Comparison of ENCODE assay signal across 28 cellular contexts in genomic region chr7:158067219-158067930, GRCh38.
DNase-seq lines count a peak whose midpoint lies in the region; ATAC-seq and TF ChIP-seq lines count a peak whose summit lies in the region.
"Had no signal": no experiment of that assay in that cellular context is flagged by ENCODE, and none has a peak within 500 bp of the region (broad histone marks: within the 10 kb centered on the region; RNA-seq: fewer than 3 reads in every experiment).

No MANE protein-coding gene starts in this region.

- H3K4me3 ChIP-seq in spleen = no peak overlapping the region
- H3K4me3 ChIP-seq: lower lobe of right lung, smooth muscle cell, thyroid gland had no signal

- H3K27ac Mint-ChIP-seq in T-helper 17 cell = no peak overlapping the region
- H3K27ac Mint-ChIP-seq: activated CD4-positive, alpha-beta memory T cell treated with anti-CD3 and anti-CD28 coated beads, Interleukin-2, amount 10 ng/mL, durations not matched to agents 7 days and 5 days; activated naive CD8-positive, alpha-beta T cell treated with anti-CD3 and anti-CD28 coated beads, Interleukin-2, amount 50 U/mL, for 24 hours; B cell; endodermal cell had no signal

- H3K9me3 ChIP-seq in spleen = peaks cover 0 to 13% (median 5%) of the 10 kb centered on the region in 8 donors
- H3K9me3 ChIP-seq in T-helper 17 cell (ENCODE audit: control insufficient read depth, low read length, poor library complexity, severe bottlenecking) = no peaks in the 10 kb centered on the region
- H3K9me3 ChIP-seq: lower lobe of right lung, thyroid gland had no signal

- H3K36me3 ChIP-seq in spleen = no peaks in the 10 kb centered on the region
- H3K36me3 ChIP-seq: lower lobe of right lung, thyroid gland had no signal

- H3K27ac ChIP-seq in spleen = no peak overlapping the region
- H3K27ac ChIP-seq: HL-60, lower lobe of right lung, thyroid gland had no signal

- TF ChIP-seq POLR2A in spleen (IDR thresholded peaks at IDR 0.05) = no peak

- 77 to 88% (median 81%) methylated on average over 24 to 28 of the region's 28 CpGs for WGBS in spleen, 5 donors

- intact Hi-C loops in spleen (cut with DNase I; ENCODE audit: low total_unique reads) = no loop called here

- no peak for TF ChIP-seq CTCF in spleen (IDR thresholded peaks at IDR 0.05 in 8 of 11, conservative IDR thresholded peaks at IDR 0.05 in 3 of 11)

- peaks cover 0 to 27% (median 0%) of the 10 kb centered on the region in 7 donors for H3K27me3 ChIP-seq in spleen (replicated peaks in 1 of 7)
- H3K27me3 ChIP-seq: thyroid gland had no signal

- H3K36me3 Mint-ChIP-seq in T-helper 17 cell (ENCODE audit: low read depth) = no peaks in the 10 kb centered on the region
- H3K36me3 Mint-ChIP-seq: naive thymus-derived CD8-positive, alpha-beta T cell had no signal

- DNase-seq in DMS79 treated with DMSO at 0.1 percent for 48 hours (lab: John Stamatoyannopoulos, UW) = peak; percentile 79
- DNase-seq in NCI-H69 (lab: John Stamatoyannopoulos, UW) = peak; percentile 56
- peak; percentile 83 for DNase-seq in mesenteric fat pad (ENCODE audit: low spot score)
- DNase-seq in spleen = peak; percentile 69
- no peak for DNase-seq in globus pallidus (ENCODE audit: low spot score)
- DNase-seq in T-helper 17 cell = no peak
- no peak for DNase-seq in hypothalamus (lab: John Stamatoyannopoulos, UW)
- DNase-seq: ACHN; activated CD4-positive, alpha-beta memory T cell treated with anti-CD3 and anti-CD28 coated beads, Interleukin-2, amount 10 ng/mL, durations not matched to agents 7 days and 5 days; activated CD4-positive, alpha-beta T cell treated with anti-CD3 and anti-CD28 coated beads for 1 hour; activated CD8-positive, alpha-beta memory T cell treated with anti-CD3 and anti-CD28 coated beads, Interleukin-2, amount 50 U/mL, for 4 hours; activated naive CD4-positive, alpha-beta T cell; activated naive CD8-positive, alpha-beta T cell treated with anti-CD3 and anti-CD28 coated beads, Interleukin-2, amount 50 U/mL, for 24 hours; dermis blood vessel endothelial cell; DMS153; endodermal cell; H7; lower lobe of right lung; MM.1S; NCI-H1105 treated with DMSO at 0.1 percent for 48 hours; NCI-H526 treated with DMSO at 0.1 percent for 48 hours; stimulated activated CD4-positive, alpha-beta T cell treated with anti-CD3 and anti-CD28 coated beads, Interleukin-1b, Interleukin-23, amount 100 ng/mL, for 48 hours; thyroid gland had no signal

- no peak overlapping the region for H3K4me3 Mint-ChIP-seq in T-helper 17 cell
- H3K4me3 Mint-ChIP-seq: activated CD4-positive, alpha-beta memory T cell treated with anti-CD3 and anti-CD28 coated beads, Interleukin-2, amount 10 ng/mL, durations not matched to agents 7 days and 5 days; activated naive CD8-positive, alpha-beta T cell treated with anti-CD3 and anti-CD28 coated beads, Interleukin-2, amount 50 U/mL, for 24 hours; B cell; endodermal cell; naive thymus-derived CD8-positive, alpha-beta T cell had no signal

- H3K27me3 Mint-ChIP-seq in T-helper 17 cell = peaks cover 10% of the 10 kb centered on the region
- H3K27me3 Mint-ChIP-seq: activated CD4-positive, alpha-beta memory T cell treated with anti-CD3 and anti-CD28 coated beads, Interleukin-2, amount 10 ng/mL, durations not matched to agents 7 days and 5 days; B cell had no signal

- no peaks in the 10 kb centered on the region for H3K4me1 Mint-ChIP-seq in T-helper 17 cell
- H3K4me1 Mint-ChIP-seq: activated CD4-positive, alpha-beta memory T cell treated with anti-CD3 and anti-CD28 coated beads, Interleukin-2, amount 10 ng/mL, durations not matched to agents 7 days and 5 days; activated naive CD8-positive, alpha-beta T cell treated with anti-CD3 and anti-CD28 coated beads, Interleukin-2, amount 50 U/mL, for 24 hours; B cell; endodermal cell; naive thymus-derived CD8-positive, alpha-beta T cell had no signal

- no peaks in the 10 kb centered on the region for H3K4me1 ChIP-seq in spleen
- H3K4me1 ChIP-seq: lower lobe of right lung, thyroid gland had no signal

- ATAC-seq in T-helper 17 cell (no peak), GM19023 (IDR thresholded peaks at IDR 0.05; ENCODE audit: unreplicated experiment) (no peak)
- ATAC-seq: activated naive CD8-positive, alpha-beta T cell treated with anti-CD3 and anti-CD28 coated beads, Interleukin-2, amount 50 U/mL, for 24 hours; naive thymus-derived CD8-positive, alpha-beta T cell had no signal

Comparison
In these comparisons a context has a peak if more than half of its experiments do, and no peak if none do; other contexts are left out.
1. DNase-seq: peak in DMS79 treated with DMSO at 0.1 percent for 48 hours (single experiment), NCI-H69 (single experiment), mesenteric fat pad (single experiment) and spleen (single experiment); none in globus pallidus (single experiment), T-helper 17 cell (0 of 3) and hypothalamus (0 of 51).